ENCODE assay signal across 22 cellular contexts in the genomic region with DNA sequence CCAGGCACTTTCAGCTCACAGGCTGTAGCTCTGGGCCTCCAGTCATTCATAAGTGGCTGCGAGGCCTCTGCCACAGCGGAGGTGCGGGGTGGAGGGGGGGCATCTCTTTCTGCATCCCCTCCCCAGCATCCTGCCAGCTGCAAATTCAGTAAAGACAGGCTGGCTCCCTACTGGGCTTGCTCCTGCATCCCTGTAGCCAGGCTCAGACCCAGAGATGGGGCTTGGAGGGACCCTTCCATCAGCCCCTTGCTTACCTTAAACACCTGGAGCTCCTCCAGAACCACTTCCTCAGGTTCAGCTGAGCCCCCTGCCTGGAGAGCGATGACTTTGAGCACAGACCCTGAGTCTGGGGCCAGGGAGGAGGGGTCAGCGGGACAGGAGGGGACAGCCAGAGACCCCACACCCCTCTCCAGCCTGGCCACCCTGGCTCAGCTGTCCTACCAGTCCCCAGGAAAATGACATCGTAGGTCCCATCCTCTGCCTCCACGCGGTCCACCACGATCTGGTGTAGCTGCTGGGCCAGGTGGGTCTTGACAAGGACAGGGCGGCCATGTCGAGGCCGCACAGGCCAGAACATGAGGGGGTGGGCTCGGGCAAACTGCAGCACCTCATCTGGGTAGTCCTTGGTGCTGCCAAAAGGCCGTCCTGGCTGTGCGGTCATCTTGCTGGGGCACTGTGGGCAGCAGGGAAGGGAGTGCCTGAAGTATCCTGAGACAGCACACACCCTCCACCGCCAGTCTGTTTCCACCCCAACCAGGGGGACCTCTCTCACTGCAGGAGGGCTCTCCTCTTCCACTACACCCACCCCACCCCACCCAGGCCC. TPM values are rescaled to one million over a fixed set of nuclear protein-coding genes. Genes with fewer than 3 reads are reported as not detected.
"Had no signal": no experiment of that assay in that cellular context is flagged by ENCODE, and none has a peak within 500 bp of the region (broad histone marks: within the 10 kb centered on the region; RNA-seq: fewer than 3 reads in every experiment).

No MANE protein-coding gene starts in this region.

- DNase-seq: activated CD4-positive, alpha-beta T cell treated with anti-CD3 and anti-CD28 coated beads for 1 hour; activated CD4-positive, alpha-beta T cell treated with anti-CD3 and anti-CD28 coated beads, Interleukin-2, amount 50 U/mL, for 1 hour; activated CD8-positive, alpha-beta T cell treated with anti-CD3 and anti-CD28 coated beads, Interleukin-2, amount 10 ng/mL, durations not matched to agents 7 days and 5 days; activated naive CD4-positive, alpha-beta T cell treated with anti-CD3 and anti-CD28 coated beads, Interleukin-2, amount 10 ng/mL, durations not matched to agents 7 days and 5 days; anterior cingulate cortex; caudate nucleus; effector memory CD4-positive, alpha-beta T cell; glutamatergic neuron; left colon; naive thymus-derived CD4-positive, alpha-beta T cell; psoas muscle; stimulated activated CD4-positive, alpha-beta T cell treated with anti-CD3 and anti-CD28 coated beads, Interleukin-1b, Interleukin-23, amount 100 ng/mL, for 48 hours; T-cell had no signal

- ATAC-seq: activated CD8-positive, alpha-beta T cell treated with anti-CD3 and anti-CD28 coated beads, Interleukin-2, amount 10 ng/mL, durations not matched to agents 7 days and 5 days; activated T-helper 17 cell treated with anti-CD3 and anti-CD28 coated beads, Interleukin-2, amount 50 U/mL, for 72 hours; esophagus mucosa; left colon; naive thymus-derived CD4-positive, alpha-beta T cell; psoas muscle; T-cell had no signal

- H3K27me3 Mint-ChIP-seq: activated T-helper 17 cell treated with anti-CD3 and anti-CD28 coated beads, Interleukin-2, amount 50 U/mL, for 72 hours; brain; stimulated activated naive CD8-positive, alpha-beta T cell treated with anti-CD3 and anti-CD28 coated beads, Interleukin-15, Interleukin-2, amounts not matched to agents 100 ng/mL and 50 ng/mL, for 24 hours; T-cell had no signal

- H3K4me1 ChIP-seq: psoas muscle had no signal

- H3K4me1 Mint-ChIP-seq: activated T-helper 17 cell treated with anti-CD3 and anti-CD28 coated beads, Interleukin-2, amount 50 U/mL, for 72 hours; T-cell had no signal

- H3K36me3 ChIP-seq: ovary, right atrium auricular region, tibial artery had no signal

- H3K9me3 ChIP-seq: ovary, psoas muscle, right atrium auricular region, tibial artery had no signal

- H3K27ac Mint-ChIP-seq: activated CD8-positive, alpha-beta T cell treated with anti-CD3 and anti-CD28 coated beads, Interleukin-2, amount 10 ng/mL, durations not matched to agents 7 days and 5 days; activated naive CD4-positive, alpha-beta T cell treated with anti-CD3 and anti-CD28 coated beads, Interleukin-2, amount 10 ng/mL, durations not matched to agents 7 days and 5 days; activated T-helper 17 cell treated with anti-CD3 and anti-CD28 coated beads, Interleukin-2, amount 50 U/mL, for 72 hours; brain; naive thymus-derived CD4-positive, alpha-beta T cell; stimulated activated naive CD8-positive, alpha-beta T cell treated with anti-CD3 and anti-CD28 coated beads, Interleukin-15, Interleukin-2, amounts not matched to agents 100 ng/mL and 50 ng/mL, for 24 hours; T-cell had no signal

- H3K4me3 Mint-ChIP-seq: activated CD8-positive, alpha-beta T cell treated with anti-CD3 and anti-CD28 coated beads, Interleukin-2, amount 10 ng/mL, durations not matched to agents 7 days and 5 days; activated naive CD4-positive, alpha-beta T cell treated with anti-CD3 and anti-CD28 coated beads, Interleukin-2, amount 10 ng/mL, durations not matched to agents 7 days and 5 days; activated T-helper 17 cell treated with anti-CD3 and anti-CD28 coated beads, Interleukin-2, amount 50 U/mL, for 72 hours; brain; naive thymus-derived CD4-positive, alpha-beta T cell; stimulated activated naive CD8-positive, alpha-beta T cell treated with anti-CD3 and anti-CD28 coated beads, Interleukin-15, Interleukin-2, amounts not matched to agents 100 ng/mL and 50 ng/mL, for 24 hours; T-cell had no signal

- H3K36me3 Mint-ChIP-seq: activated naive CD4-positive, alpha-beta T cell treated with anti-CD3 and anti-CD28 coated beads, Interleukin-2, amount 10 ng/mL, durations not matched to agents 7 days and 5 days; brain; naive thymus-derived CD4-positive, alpha-beta T cell; T-cell had no signal

- H3K4me3 ChIP-seq: lung, ovary, psoas muscle, right atrium auricular region, tibial artery had no signal

- H3K27me3 ChIP-seq: ovary, right atrium auricular region, tibial artery had no signal

- H3K27ac ChIP-seq: ovary, psoas muscle, right atrium auricular region, tibial artery had no signal

- H3K9me3 Mint-ChIP-seq: activated naive CD4-positive, alpha-beta T cell treated with anti-CD3 and anti-CD28 coated beads, Interleukin-2, amount 10 ng/mL, durations not matched to agents 7 days and 5 days; activated T-helper 17 cell treated with anti-CD3 and anti-CD28 coated beads, Interleukin-2, amount 50 U/mL, for 72 hours; brain; naive thymus-derived CD4-positive, alpha-beta T cell; stimulated activated naive CD8-positive, alpha-beta T cell treated with anti-CD3 and anti-CD28 coated beads, Interleukin-15, Interleukin-2, amounts not matched to agents 100 ng/mL and 50 ng/mL, for 24 hours; T-cell had no signal

RNA-seq across cellular contexts. Expression of gene SEMA3G, which starts 5.3 kb away (rescaled TPM):
- polyA plus RNA-seq: naive thymus-derived CD4-positive, alpha-beta T cell had no signal

RNA-seq across cellular contexts. Expression of gene TNNC1, which starts 14.2 kb away (rescaled TPM):
- total RNA-seq: endothelial cell of umbilical vein had no signal
